In genomic region chr2:120155308-120155707, GRCh38 we compare ENCODE assay signal across 31 cellular contexts.
"Had no signal": no experiment of that assay in that cellular context is flagged by ENCODE, and none has a peak within 500 bp of the region (broad histone marks: within the 10 kb centered on the region; RNA-seq: fewer than 3 reads in every experiment).

No MANE protein-coding gene starts in this region.

- DNase-seq: naive thymus-derived CD4-positive, alpha-beta T cell; naive thymus-derived CD8-positive, alpha-beta T cell; natural killer cell; nephron progenitor cell; nucleus accumbens; occipital lobe; ovary; pancreas; psoas muscle; retina; right cardiac atrium; right lobe of liver; sigmoid colon; small intestine; spleen; stimulated activated CD4-positive, alpha-beta T cell treated with anti-CD3 and anti-CD28 coated beads, Interleukin-12 subunit alpha, Interleukin-12 subunit beta, amount 100 ng/mL, for 4 hours; stimulated activated CD4-positive, alpha-beta T cell treated with anti-CD3 and anti-CD28 coated beads, Interleukin-15, amount 100 ng/mL, for 24 hours; stimulated activated CD4-positive, alpha-beta T cell treated with anti-CD3 and anti-CD28 coated beads, Interleukin-1b, Interleukin-23, amount 100 ng/mL, for 48 hours; stimulated activated CD4-positive, alpha-beta T cell treated with anti-CD3 and anti-CD28 coated beads, Interleukin-2, amount 100 ng/mL, for 24 hours had no signal

- H3K9me3 ChIP-seq: prostate gland had no signal

- H3K36me3 ChIP-seq: neutrophil, ovary, pancreas, prostate gland had no signal

- H3K27me3 Mint-ChIP-seq: naive thymus-derived CD4-positive, alpha-beta T cell; naive thymus-derived CD8-positive, alpha-beta T cell; natural killer cell treated with Interleukin-12 subunit alpha and Interleukin-12 subunit beta and Interleukin-15 and Interleukin-18, amount 100 ng/mL, for 72 hours; progenitor cell of endocrine pancreas had no signal

- H3K4me3 ChIP-seq: neural progenitor cell, ovary, pancreas, prostate gland, psoas muscle, right atrium auricular region, right lobe of liver, sigmoid colon, skin epidermis, smooth muscle cell, spleen had no signal

- H3K4me1 Mint-ChIP-seq: natural killer cell, nephron, nephron progenitor cell, neural crest cell, neural progenitor cell had no signal

- H3K27ac Mint-ChIP-seq: naive thymus-derived CD4-positive, alpha-beta T cell; naive thymus-derived CD8-positive, alpha-beta T cell; natural killer cell; natural killer cell treated with Interleukin-12 subunit alpha and Interleukin-12 subunit beta and Interleukin-15 and Interleukin-18, amount 100 ng/mL, for 72 hours; nephron; nephron progenitor cell; neural progenitor cell; progenitor cell of endocrine pancreas had no signal

- ATAC-seq: naive thymus-derived CD4-positive, alpha-beta T cell; naive thymus-derived CD8-positive, alpha-beta T cell; natural killer cell; natural killer cell treated with Interleukin-12 subunit alpha and Interleukin-12 subunit beta and Interleukin-15 and Interleukin-18, amount 100 ng/mL, for 72 hours; pancreas; psoas muscle; right cardiac atrium; sciatic nerve had no signal

- H3K4me3 Mint-ChIP-seq: naive thymus-derived CD4-positive, alpha-beta T cell; naive thymus-derived CD8-positive, alpha-beta T cell; natural killer cell; natural killer cell treated with Interleukin-12 subunit alpha and Interleukin-12 subunit beta and Interleukin-15 and Interleukin-18, amount 100 ng/mL, for 72 hours; nephron; nephron progenitor cell; neural crest cell; neural progenitor cell had no signal

- H3K27ac ChIP-seq: neural progenitor cell, neutrophil, ovary, pancreas, parathyroid adenoma, prostate gland, psoas muscle, right atrium auricular region, right lobe of liver, sigmoid colon, skin epidermis, spleen had no signal

- H3K4me1 ChIP-seq: neural progenitor cell, pancreas, parathyroid adenoma, prostate gland, psoas muscle, right atrium auricular region, right lobe of liver, sigmoid colon, spleen had no signal
